Comparison of ENCODE assay signal across 8 cellular contexts in genomic region chr15:101276501-101277037, GRCh38. TPM values are rescaled to one million over a fixed set of nuclear protein-coding genes. Genes with fewer than 3 reads are reported as not detected.
DNase-seq lines count a peak whose midpoint lies in the region; ATAC-seq and TF ChIP-seq lines count a peak whose summit lies in the region.

No MANE protein-coding gene starts in this region.

- ATAC-seq in GM18868 (IDR thresholded peaks at IDR 0.05; ENCODE audit: unreplicated experiment) (peak; percentile 24), HG03469 (IDR thresholded peaks at IDR 0.05; ENCODE audit: unreplicated experiment) (peak; percentile 35), gastrocnemius medialis (no peak)

- H3K4me3 Mint-ChIP-seq in CD14-positive monocyte, result peak overlapping the region; percentile 96 to 98

- H3K27ac ChIP-seq in VCaP (peak overlapping the region; percentile 82), gastrocnemius medialis (peak overlapping the region; percentile 90 to 98 (median 94))

- no peaks in the 10 kb centered on the region for H3K27me3 ChIP-seq in gastrocnemius medialis

- H3K27me3 Mint-ChIP-seq in CD14-positive monocyte (ENCODE audit: low read depth in 3 of 3), result peaks cover 0 to 5% (median 0%) of the 10 kb centered on the region in 3 donors

- peak overlapping the region; percentile 96 to 98 (median 98) for H3K27ac Mint-ChIP-seq in CD14-positive monocyte

- in situ Hi-C loops in gastrocnemius medialis (cut with MboI; ENCODE audit: low sequenced_read_pairs in 4 of 4), result no loop called here

- H3K4me3 ChIP-seq in fibroblast of villous mesenchyme (ENCODE audit: low read depth, low read length) (peak overlapping the region; percentile 90), gastrocnemius medialis (peak overlapping the region; percentile 77 to 88 (median 83))

- peaks cover 55 to 67% of the 10 kb centered on the region in 2 donors for H3K36me3 Mint-ChIP-seq in CD14-positive monocyte

- H3K9me3 Mint-ChIP-seq in CD14-positive monocyte, result peaks cover 0 to 2% (median 0%) of the 10 kb centered on the region in 7 donors

- TF ChIP-seq CTCF in CD14-positive monocyte (IDR thresholded peaks at IDR 0.05) (peak; percentile 49), VCaP (conservative IDR thresholded peaks at IDR 0.05) (peak; percentile 58), fibroblast of villous mesenchyme (IDR thresholded peaks at IDR 0.05; ENCODE audit: insufficient read depth, low read depth, low read length) (peak; percentile 48), gastrocnemius medialis (IDR thresholded peaks at IDR 0.05 in 4 of 5, conservative IDR thresholded peaks at IDR 0.05 in 1 of 5) (peak in 2 of 5 experiments; percentile 16 to 20)

- DNase-seq in CD14-positive monocyte (ENCODE audit: low spot score) (no peak), fibroblast of villous mesenchyme (ENCODE audit: low read depth) (peak; percentile 64), gastrocnemius medialis (no peak), GM19238 (ENCODE audit: insufficient read length, low spot score) (no peak), middle frontal gyrus (ENCODE audit: extremely low spot score, low spot score) (no peak)

- intact Hi-C loops in CD14-positive monocyte (cut with micrococcal nuclease) (loop anchor here (5.0 to 10.0 kb wide), 3 partner anchors 376 to 1542 kb away; partner anchors contain the start of genes ASB7 (in 1 of the 2), LINS1 (in 1 of the 2), LYSMD4 (in 1 of the 2) and TM2D3 (in 1 of the 2)), gastrocnemius medialis (cut with DNase I; ENCODE audit: low total_unique reads) (loop anchor here (1.0 to 5.0 kb wide), 4 partner anchors 19 to 674 kb away; partner anchors contain the start of genes ASB7, LINS1, SNRPA1 and TM2D3)

- no peak for TF ChIP-seq POLR2A in gastrocnemius medialis (IDR thresholded peaks at IDR 0.05)

- H3K36me3 ChIP-seq in gastrocnemius medialis, result peaks cover 4 to 69% of the 10 kb centered on the region in 2 donors

- H3K4me1 Mint-ChIP-seq in CD14-positive monocyte, result peaks cover 20% of the 10 kb centered on the region

- no peaks in the 10 kb centered on the region for H3K9me3 ChIP-seq in gastrocnemius medialis

- peaks cover 33 to 53% of the 10 kb centered on the region in 2 donors for H3K4me1 ChIP-seq in gastrocnemius medialis

RNA-seq across cellular contexts. Expression of gene SELENOS, which starts 0.7 kb away (rescaled TPM):
- 10 to 100 TPM; 51.6 to 70.2 TPM for polyA plus RNA-seq in CD14-positive monocyte
- total RNA-seq in fibroblast of villous mesenchyme (78.3 and 84.6 TPM in 2 replicates), gastrocnemius medialis (100 to 1,000 TPM in 1 of 4 donors, 10 to 100 TPM in 3; 74.9 to 106 (median 89.1) TPM)

RNA-seq across cellular contexts. Expression of gene SNRPA1, which starts 18.5 kb away (rescaled TPM):
- 10 to 100 TPM; 23.8 to 35.4 TPM for polyA plus RNA-seq in CD14-positive monocyte
- total RNA-seq in fibroblast of villous mesenchyme (13.5 and 18.6 TPM in 2 replicates), gastrocnemius medialis (10 to 100 TPM; 19.6 to 59.1 (median 26.2) TPM)

RNA-seq across cellular contexts. Expression of gene CHSY1, which starts 24.7 kb away (rescaled TPM):
- 1 to 10 TPM; 2.7 to 3.0 TPM for polyA plus RNA-seq in CD14-positive monocyte
- total RNA-seq in fibroblast of villous mesenchyme (41.5 and 48.3 TPM in 2 replicates), gastrocnemius medialis (1 to 10 TPM; 4.6 to 8.3 (median 7.1) TPM)

Comparison
In these comparisons a context has a peak if more than half of its experiments do, and no peak if none do; other contexts are left out.
1. ATAC-seq: peak in GM18868 (single experiment) and HG03469 (single experiment); none in gastrocnemius medialis (0 of 2).